In the genomic region with DNA sequence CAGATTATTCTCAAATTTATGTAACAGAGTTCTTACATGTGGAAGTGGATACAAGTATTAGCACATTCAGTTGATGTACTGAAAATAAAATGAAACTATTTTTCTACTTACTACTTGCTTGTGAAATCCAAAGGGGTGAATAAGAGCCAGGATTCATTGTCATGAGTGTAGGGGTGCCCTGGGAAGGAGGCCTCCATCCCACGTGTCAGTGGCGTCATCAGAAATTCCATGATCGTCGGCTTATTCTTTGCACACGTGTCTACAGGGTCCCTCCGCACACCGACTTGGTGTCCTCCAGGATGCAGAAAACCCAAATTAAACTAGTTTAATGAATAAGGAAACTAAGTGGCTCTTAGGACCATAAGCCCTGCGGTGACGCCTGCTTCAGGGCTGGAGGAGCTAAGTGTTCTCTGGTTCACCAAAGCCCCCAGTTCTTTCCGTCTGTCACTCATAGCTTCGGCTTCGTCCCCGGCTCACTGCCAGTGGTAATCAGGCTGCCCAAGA, we compare ENCODE assay signal across 22 cellular contexts.
"Had no signal": no experiment of that assay in that cellular context is flagged by ENCODE, and none has a peak within 500 bp of the region (broad histone marks: within the 10 kb centered on the region; RNA-seq: fewer than 3 reads in every experiment).

No MANE protein-coding gene starts in this region.

- ATAC-seq: activated CD8-positive, alpha-beta T cell treated with anti-CD3 and anti-CD28 coated beads, Interleukin-2, amount 10 ng/mL, durations not matched to agents 7 days and 5 days; effector memory CD8-positive, alpha-beta T cell; esophagus mucosa; left lobe of liver; lower lobe of right lung; mucosa of descending colon; right lobe of liver; stimulated activated memory B cell treated with anti-CD40 and anti-IgM and Interleukin-4, amounts not matched to agents 10 μg/mL and 1 μg/mL and 100 μg/mL, for 72 hours; T-helper 17 cell had no signal

- H3K9me3 ChIP-seq: lower lobe of right lung, mucosa of descending colon, right lobe of liver, stomach, transverse colon had no signal

- H3K36me3 ChIP-seq: lower lobe of right lung, right lobe of liver, stomach, transverse colon had no signal

- H3K27ac ChIP-seq: lower lobe of right lung, right lobe of liver, stomach, transverse colon had no signal

- DNase-seq: activated CD4-positive, alpha-beta T cell treated with anti-CD3 and anti-CD28 coated beads, Interleukin-2, amount 50 U/mL, for 1 hour; activated CD4-positive, CD25-positive, alpha-beta regulatory T cell treated with anti-CD3 and anti-CD28 coated beads, Interleukin-2, amount 50 U/mL, for 72 hours; activated CD8-positive, alpha-beta T cell treated with anti-CD3 and anti-CD28 coated beads, Interleukin-2, amount 10 ng/mL, durations not matched to agents 7 days and 5 days; activated gamma-delta T cell treated with Interleukin-2 at 50 U/mL for 16 hours; central memory CD4-positive, alpha-beta T cell; dermis blood vessel endothelial cell; effector memory CD8-positive, alpha-beta T cell; kidney; lower lobe of right lung; mesendoderm; mucosa of descending colon; nephron progenitor cell; occipital lobe; right lobe of liver; small intestine; stimulated activated CD4-positive, alpha-beta T cell treated with anti-CD3 and anti-CD28 coated beads, Interleukin-2, amount 100 ng/mL, for 24 hours; stomach; T-helper 17 cell; transverse colon had no signal

- H3K4me3 ChIP-seq: lower lobe of right lung, mucosa of descending colon, right lobe of liver, stomach, transverse colon had no signal

- H3K4me1 ChIP-seq: lower lobe of right lung, transverse colon had no signal

- H3K27me3 ChIP-seq: right lobe of liver had no signal
